In the genomic region with DNA sequence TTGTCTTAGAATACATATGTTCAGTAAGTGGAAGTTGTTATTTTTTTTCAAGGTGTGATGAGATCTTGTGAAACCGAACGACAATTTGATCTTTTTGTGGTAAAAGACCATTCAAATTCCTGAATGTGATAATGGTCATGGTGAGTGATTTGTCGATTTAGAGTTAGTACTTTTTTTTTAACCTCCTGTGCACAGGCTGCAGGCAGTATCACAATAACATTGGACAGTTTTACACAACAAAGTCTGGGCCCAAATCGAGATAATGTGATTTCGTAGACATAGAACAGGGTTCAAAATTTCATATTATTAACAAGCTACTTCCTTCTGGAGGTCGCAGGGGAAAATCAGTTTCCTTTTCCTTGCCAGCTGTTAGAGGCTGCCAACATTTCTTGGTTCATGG, we compare ENCODE assay signal across 31 cellular contexts. TPM values are rescaled to one million over a fixed set of nuclear protein-coding genes. Genes with fewer than 3 reads are reported as not detected.
"Had no signal": no experiment of that assay in that cellular context is flagged by ENCODE, and none has a peak within 500 bp of the region (broad histone marks: within the 10 kb centered on the region; RNA-seq: fewer than 3 reads in every experiment).

No MANE protein-coding gene starts in this region.

- H3K4me3 ChIP-seq: stomach, suprapubic skin, testis, thoracic aorta, thyroid gland, tibial artery, tibial nerve, transverse colon, upper lobe of left lung, upper lobe of right lung, uterus, vagina had no signal

- H3K36me3 ChIP-seq: stomach, suprapubic skin, thoracic aorta, thyroid gland, tibial artery, tibial nerve, transverse colon, upper lobe of left lung, upper lobe of right lung, uterus, vagina had no signal

- H3K27me3 ChIP-seq: stomach, suprapubic skin, testis, thyroid gland, tibial artery, tibial nerve, transverse colon, upper lobe of left lung, upper lobe of right lung, uterus, vagina had no signal

- H3K27ac Mint-ChIP-seq: stimulated activated effector memory CD8-positive, alpha-beta T cell treated with anti-CD3 and anti-CD28 coated beads, Interleukin-12 subunit alpha, Interleukin-12 subunit beta, amount 100 ng/mL, for 72 hours; stimulated activated memory B cell treated with anti-CD40 and anti-IgM and Interleukin-4, amounts not matched to agents 10 μg/mL and 1 μg/mL and 100 μg/mL, for 72 hours; stimulated activated naive B cell treated with anti-CD40 and anti-IgM and Interleukin-4, amounts not matched to agents 10 μg/mL and 1 μg/mL and 100 μg/mL, for 72 hours; stimulated activated naive CD8-positive, alpha-beta T cell treated with anti-CD3 and anti-CD28 coated beads, Interleukin-15, amount 100 ng/mL, for 72 hours; stimulated activated naive CD8-positive, alpha-beta T cell treated with anti-CD3 and anti-CD28 coated beads, Interleukin-15, Interleukin-2, amounts not matched to agents 100 ng/mL and 50 ng/mL, for 24 hours; type B pancreatic cell had no signal

- H3K36me3 Mint-ChIP-seq: stimulated activated effector memory CD8-positive, alpha-beta T cell treated with anti-CD3 and anti-CD28 coated beads, Interleukin-12 subunit alpha, Interleukin-12 subunit beta, amount 100 ng/mL, for 72 hours; stimulated activated memory B cell treated with anti-CD40 and anti-IgM and Interleukin-4, amounts not matched to agents 10 μg/mL and 1 μg/mL and 100 μg/mL, for 72 hours; stimulated activated naive B cell treated with anti-CD40 and anti-IgM and Interleukin-4, amounts not matched to agents 10 μg/mL and 1 μg/mL and 100 μg/mL, for 72 hours had no signal

- H3K9me3 ChIP-seq: stomach, suprapubic skin, testis, thoracic aorta, thyroid gland, tibial artery, tibial nerve, transverse colon, upper lobe of left lung, upper lobe of right lung, uterus, vagina had no signal

- H3K9me3 Mint-ChIP-seq: stimulated activated effector memory CD8-positive, alpha-beta T cell treated with anti-CD3 and anti-CD28 coated beads, Interleukin-12 subunit alpha, Interleukin-12 subunit beta, amount 100 ng/mL, for 72 hours; stimulated activated memory B cell treated with anti-CD40 and anti-IgM and Interleukin-4, amounts not matched to agents 10 μg/mL and 1 μg/mL and 100 μg/mL, for 72 hours; stimulated activated naive B cell treated with anti-CD40 and anti-IgM and Interleukin-4, amounts not matched to agents 10 μg/mL and 1 μg/mL and 100 μg/mL, for 72 hours; stimulated activated naive CD8-positive, alpha-beta T cell treated with anti-CD3 and anti-CD28 coated beads, Interleukin-15, amount 100 ng/mL, for 72 hours; stimulated activated naive CD8-positive, alpha-beta T cell treated with anti-CD3 and anti-CD28 coated beads, Interleukin-15, Interleukin-2, amounts not matched to agents 100 ng/mL and 50 ng/mL, for 24 hours; type B pancreatic cell had no signal

- H3K4me1 Mint-ChIP-seq: stimulated activated effector memory CD8-positive, alpha-beta T cell treated with anti-CD3 and anti-CD28 coated beads, Interleukin-12 subunit alpha, Interleukin-12 subunit beta, amount 100 ng/mL, for 72 hours; stimulated activated memory B cell treated with anti-CD40 and anti-IgM and Interleukin-4, amounts not matched to agents 10 μg/mL and 1 μg/mL and 100 μg/mL, for 72 hours; stimulated activated naive B cell treated with anti-CD40 and anti-IgM and Interleukin-4, amounts not matched to agents 10 μg/mL and 1 μg/mL and 100 μg/mL, for 72 hours; stimulated activated naive CD8-positive, alpha-beta T cell treated with anti-CD3 and anti-CD28 coated beads, Interleukin-15, amount 100 ng/mL, for 72 hours had no signal

- H3K4me1 ChIP-seq: stomach, testis, thyroid gland, tibial artery, tibial nerve, transverse colon, upper lobe of left lung, upper lobe of right lung, uterus, vagina had no signal

- H3K4me3 Mint-ChIP-seq: stimulated activated effector memory CD8-positive, alpha-beta T cell treated with anti-CD3 and anti-CD28 coated beads, Interleukin-12 subunit alpha, Interleukin-12 subunit beta, amount 100 ng/mL, for 72 hours; stimulated activated memory B cell treated with anti-CD40 and anti-IgM and Interleukin-4, amounts not matched to agents 10 μg/mL and 1 μg/mL and 100 μg/mL, for 72 hours; stimulated activated naive B cell treated with anti-CD40 and anti-IgM and Interleukin-4, amounts not matched to agents 10 μg/mL and 1 μg/mL and 100 μg/mL, for 72 hours; stimulated activated naive CD8-positive, alpha-beta T cell treated with anti-CD3 and anti-CD28 coated beads, Interleukin-15, amount 100 ng/mL, for 72 hours; stimulated activated naive CD8-positive, alpha-beta T cell treated with anti-CD3 and anti-CD28 coated beads, Interleukin-15, Interleukin-2, amounts not matched to agents 100 ng/mL and 50 ng/mL, for 24 hours; type B pancreatic cell had no signal

- DNase-seq: stimulated activated CD4-positive, alpha-beta T cell treated with anti-CD3 and anti-CD28 coated beads, Interleukin-2, amount 100 ng/mL, for 48 hours; stimulated activated CD4-positive, alpha-beta T cell treated with anti-CD3 and anti-CD28 coated beads, Interleukin-4, amount 100 ng/mL, for 1 hour; stimulated activated CD4-positive, alpha-beta T cell treated with anti-CD3 and anti-CD28 coated beads, Interleukin-4, amount 100 ng/mL, for 24 hours; stimulated activated CD4-positive, alpha-beta T cell treated with anti-CD3 and anti-CD28 coated beads, Interleukin-4, amount 100 ng/mL, for 4 hours; stimulated activated CD8-positive, alpha-beta memory T cell treated with anti-CD3 and anti-CD28 coated beads, Interleukin-4, amount 100 ng/mL, for 48 hours; stimulated activated naive B cell treated with anti-CD40 and anti-IgM and Interleukin-4, amounts not matched to agents 10 μg/mL and 1 μg/mL and 100 μg/mL, for 72 hours; stimulated activated naive CD4-positive, alpha-beta T cell; stimulated activated naive CD4-positive, alpha-beta T cell treated with Interleukin-2 at 50 U/mL for 16 hours; stimulated activated naive CD8-positive, alpha-beta T cell treated with anti-CD3 and anti-CD28 coated beads, Interleukin-15, amount 100 ng/mL, for 72 hours; stimulated activated naive CD8-positive, alpha-beta T cell treated with anti-CD3 and anti-CD28 coated beads, Interleukin-15, Interleukin-2, amounts not matched to agents 100 U/mL and 50 U/mL, for 24 hours; stomach; substantia nigra; testis; thyroid gland; tibial artery; transverse colon; trophoblast cell; upper lobe of left lung; upper lobe of right lung; uterus had no signal

- ATAC-seq: stimulated activated effector memory CD8-positive, alpha-beta T cell treated with anti-CD3 and anti-CD28 coated beads, Interleukin-12 subunit alpha, Interleukin-12 subunit beta, amount 100 ng/mL, for 72 hours; stimulated activated memory B cell treated with anti-CD40 and anti-IgM and Interleukin-4, amounts not matched to agents 10 μg/mL and 1 μg/mL and 100 μg/mL, for 72 hours; stimulated activated naive B cell treated with anti-CD40 and anti-IgM and Interleukin-4, amounts not matched to agents 10 μg/mL and 1 μg/mL and 100 μg/mL, for 72 hours; stimulated activated naive CD8-positive, alpha-beta T cell treated with anti-CD3 and anti-CD28 coated beads, Interleukin-15, amount 100 ng/mL, for 72 hours; stimulated activated naive CD8-positive, alpha-beta T cell treated with anti-CD3 and anti-CD28 coated beads, Interleukin-15, Interleukin-2, amounts not matched to agents 100 U/mL and 50 U/mL, for 24 hours; upper lobe of right lung had no signal

- H3K27me3 Mint-ChIP-seq: stimulated activated memory B cell treated with anti-CD40 and anti-IgM and Interleukin-4, amounts not matched to agents 10 μg/mL and 1 μg/mL and 100 μg/mL, for 72 hours; stimulated activated naive B cell treated with anti-CD40 and anti-IgM and Interleukin-4, amounts not matched to agents 10 μg/mL and 1 μg/mL and 100 μg/mL, for 72 hours; stimulated activated naive CD8-positive, alpha-beta T cell treated with anti-CD3 and anti-CD28 coated beads, Interleukin-15, amount 100 ng/mL, for 72 hours; stimulated activated naive CD8-positive, alpha-beta T cell treated with anti-CD3 and anti-CD28 coated beads, Interleukin-15, Interleukin-2, amounts not matched to agents 100 ng/mL and 50 ng/mL, for 24 hours; type B pancreatic cell had no signal

- H3K27ac ChIP-seq: stomach, suprapubic skin, testis, thoracic aorta, thyroid gland, tibial artery, tibial nerve, transverse colon, upper lobe of left lung, upper lobe of right lung, uterus, vagina had no signal

RNA-seq across cellular contexts. Expression of a gene that starts 48.6 kb away (rescaled TPM):
- total RNA-seq: stomach, subcutaneous adipose tissue, temporal lobe, thyroid gland, tibial nerve, transverse colon, upper lobe of left lung, upper lobe of right lung, ureter, uterus, vagina had no signal
